9 cellular contexts compared by ENCODE assay signal in genomic region chr21:36478207-36478701, GRCh38. TPM values are rescaled to one million over a fixed set of nuclear protein-coding genes. Genes with fewer than 3 reads are reported as not detected.
DNase-seq lines count a peak whose midpoint lies in the region; ATAC-seq and TF ChIP-seq lines count a peak whose summit lies in the region.
"Had no signal": no experiment of that assay in that cellular context is flagged by ENCODE, and none has a peak within 500 bp of the region (broad histone marks: within the 10 kb centered on the region; RNA-seq: fewer than 3 reads in every experiment).

No MANE protein-coding gene starts in this region.

- H3K27ac ChIP-seq in A673 (ENCODE audit: low read depth, low read length, poor library complexity, severe bottlenecking) (peak overlapping the region; percentile 48), thyroid gland (no peak overlapping the region)

- DNase-seq in A673 (ENCODE audit: low spot score) (peak; percentile 63), GM06990 (ENCODE audit: extremely low read depth, insufficient read length) (peak; percentile 24), kidney tubule cell (ENCODE audit: low spot score) (peak; percentile 92), inferior parietal cortex (ENCODE audit: extremely low spot score) (no peak), thyroid gland (no peak)
- DNase-seq in activated T-cell treated with anti-CD3 and anti-CD28 coated beads, Interleukin-2, amount 50 U/mL, for 48 hours: peak; percentile 41 to 56

- POLR2A ChIA-PET in A673 (lab: Charles Lee; ENCODE audit: low non-redundant PET): no interaction called here

- ATAC-seq in HG03571 (IDR thresholded peaks at IDR 0.05; ENCODE audit: unreplicated experiment) (no peak), HG03354 (IDR thresholded peaks at IDR 0.05; ENCODE audit: poor library complexity, severe bottlenecking, unreplicated experiment) (no peak)

- H3K4me1 ChIP-seq in A673 (ENCODE audit: insufficient read depth, low read length, poor library complexity, severe bottlenecking): peaks cover 19% of the 10 kb centered on the region
- peaks cover 0 to 3% of the 10 kb centered on the region in 2 donors for H3K4me1 ChIP-seq in thyroid gland

- H3K9me3 ChIP-seq in A673 (ENCODE audit: low read depth, low read length, poor library complexity, severe bottlenecking) (peaks cover 1% of the 10 kb centered on the region), thyroid gland (no peaks in the 10 kb centered on the region)

- TF ChIP-seq POLR2A in thyroid gland (IDR thresholded peaks at IDR 0.05): no peak

- H3K27me3 ChIP-seq in A673 (replicated peaks; ENCODE audit: insufficient read depth, low read depth, low read length, poor library complexity) (no peaks in the 10 kb centered on the region), GM06990 (replicated peaks; ENCODE audit: control insufficient read depth, insufficient read depth, low read length) (no peaks in the 10 kb centered on the region), thyroid gland (no peaks in the 10 kb centered on the region)

- CTCF ChIA-PET in A673 (lab: Charles Lee): interaction anchor here (0.7 to 1.0 kb wide), 2 partner anchors 9 to 117 kb away, joined by 3 to 4 read pairs; no protein-coding TSS in a partner anchor

- no TSS peak for BruUV-seq in A673 (replicated peaks; lab: Mats Ljungman, UMichigan)

- H3K4me3 ChIP-seq in A673 (ENCODE audit: low read depth, low read length, poor library complexity, severe bottlenecking) (no peak overlapping the region), GM06990 (replicated peaks; ENCODE audit: low read depth, low read length) (no peak overlapping the region), thyroid gland (replicated peaks in 1 of 3) (no peak overlapping the region)

- intact Hi-C loops in A673 (cut with micrococcal nuclease; ENCODE audit: unreplicated experiment) (no loop called here), thyroid gland (cut with DNase I) (no loop called here)

- no peaks in the 10 kb centered on the region for H3K36me3 ChIP-seq in A673 (ENCODE audit: insufficient read depth, low read length, poor library complexity, severe bottlenecking)
- H3K36me3 ChIP-seq in GM06990 (ENCODE audit: control insufficient read depth, insufficient read depth, low read length): no peaks in the 10 kb centered on the region
- no peaks in the 10 kb centered on the region for H3K36me3 ChIP-seq in thyroid gland

- no peak for TF ChIP-seq CTCF in A673 (conservative IDR thresholded peaks at IDR 0.05; ENCODE audit: low read depth, low read length)
- no peak for TF ChIP-seq CTCF in GM06990 (IDR thresholded peaks at IDR 0.05; ENCODE audit: insufficient read depth, low read length, poor library complexity, severe bottlenecking)
- no peak for TF ChIP-seq CTCF in thyroid gland (IDR thresholded peaks at IDR 0.05)

- 83 to 87% methylated on average over 6 of the region's 6 CpGs for WGBS in thyroid gland, 2 donors

RNA-seq across cellular contexts. Expression of gene CLDN14, which starts 1.7 kb away (rescaled TPM):
- not detected in 2 replicates for total RNA-seq in A673 (2021)
- not detected for total RNA-seq in thyroid gland
- total RNA-seq: neural crest cell had no signal

Comparison
In these comparisons a context has a peak if more than half of its experiments do, and no peak if none do; other contexts are left out.
1. DNase-seq: peak in A673 (single experiment), GM06990 (single experiment), activated T-cell treated with anti-CD3 and anti-CD28 coated beads, Interleukin-2, amount 50 U/mL, for 48 hours (2 of 2) and kidney tubule cell (single experiment); none in inferior parietal cortex (single experiment) and thyroid gland (0 of 2).